Comparison of ENCODE assay signal across 27 cellular contexts in genomic region chr19:12260861-12261260, GRCh38.
"Had no signal": no experiment of that assay in that cellular context is flagged by ENCODE, and none has a peak within 500 bp of the region (broad histone marks: within the 10 kb centered on the region; RNA-seq: fewer than 3 reads in every experiment).

No MANE protein-coding gene starts in this region.

- H2AFZ ChIP-seq: parathyroid adenoma had no signal

- H3K36me3 ChIP-seq: esophagus squamous epithelium, prostate gland, right atrium auricular region, stomach had no signal

- DNase-seq: dermis blood vessel endothelial cell; effector memory CD4-positive, alpha-beta T cell; esophagus squamous epithelium; foreskin melanocyte; glutamatergic neuron; kidney; mucosa of descending colon; naive thymus-derived CD8-positive, alpha-beta T cell; stimulated activated CD4-positive, alpha-beta T cell treated with anti-CD3 and anti-CD28 coated beads, Interleukin-2, amount 100 ng/mL, for 24 hours; stimulated activated CD4-positive, alpha-beta T cell treated with anti-CD3 and anti-CD28 coated beads, Interleukin-4, amount 100 ng/mL, for 24 hours; stimulated activated naive CD4-positive, alpha-beta T cell treated with Interleukin-2 at 50 U/mL for 16 hours; stomach; tibial artery had no signal

- H3K4me1 Mint-ChIP-seq: central memory CD8-positive, alpha-beta T cell; mesothelial cell of epicardium; neural crest cell; stimulated activated effector memory CD8-positive, alpha-beta T cell treated with anti-CD3 and anti-CD28 coated beads, Interleukin-12 subunit alpha, Interleukin-12 subunit beta, amount 100 ng/mL, for 72 hours had no signal

- H3K36me3 Mint-ChIP-seq: stimulated activated effector memory CD8-positive, alpha-beta T cell treated with anti-CD3 and anti-CD28 coated beads, Interleukin-12 subunit alpha, Interleukin-12 subunit beta, amount 100 ng/mL, for 72 hours had no signal

- H3K9ac ChIP-seq: parathyroid adenoma had no signal

- H3K9me3 ChIP-seq: prostate gland, right atrium auricular region, testis had no signal

- H3K4me1 ChIP-seq: esophagus squamous epithelium, parathyroid adenoma, prostate gland, right atrium auricular region, stomach, testis, tibial artery had no signal

- H3K27ac ChIP-seq: coronary artery, esophagus squamous epithelium, parathyroid adenoma, prostate gland, right atrium auricular region, stomach, testis, tibial artery had no signal

- H3K27me3 ChIP-seq: esophagus squamous epithelium, right atrium auricular region, stomach, testis, tibial artery had no signal

- H3K27ac Mint-ChIP-seq: memory B cell; mesothelial cell of epicardium; naive thymus-derived CD8-positive, alpha-beta T cell; stimulated activated effector memory CD8-positive, alpha-beta T cell treated with anti-CD3 and anti-CD28 coated beads, Interleukin-12 subunit alpha, Interleukin-12 subunit beta, amount 100 ng/mL, for 72 hours; type B pancreatic cell had no signal

- ATAC-seq: left lobe of liver; mucosa of descending colon; naive thymus-derived CD8-positive, alpha-beta T cell; sciatic nerve; stimulated activated effector memory CD8-positive, alpha-beta T cell treated with anti-CD3 and anti-CD28 coated beads, Interleukin-12 subunit alpha, Interleukin-12 subunit beta, amount 100 ng/mL, for 72 hours had no signal

- H3K4me3 ChIP-seq: coronary artery, esophagus squamous epithelium, lung, mucosa of descending colon, prostate gland, right atrium auricular region, stomach, testis, tibial artery had no signal

- H3K27me3 Mint-ChIP-seq: central memory CD8-positive, alpha-beta T cell; memory B cell; naive thymus-derived CD8-positive, alpha-beta T cell; type B pancreatic cell had no signal

- H3K4me3 Mint-ChIP-seq: central memory CD8-positive, alpha-beta T cell; memory B cell; mesothelial cell of epicardium; naive thymus-derived CD8-positive, alpha-beta T cell; neural crest cell; stimulated activated effector memory CD8-positive, alpha-beta T cell treated with anti-CD3 and anti-CD28 coated beads, Interleukin-12 subunit alpha, Interleukin-12 subunit beta, amount 100 ng/mL, for 72 hours; type B pancreatic cell had no signal
